Comparison of ENCODE assay signal across 14 cellular contexts in genomic region chr17:80949451-80950421, GRCh38. TPM values are rescaled to one million over a fixed set of nuclear protein-coding genes. Genes with fewer than 3 reads are reported as not detected.
DNase-seq lines count a peak whose midpoint lies in the region; ATAC-seq, FAIRE-seq and TF ChIP-seq lines count a peak whose summit lies in the region.
"Had no signal": no experiment of that assay in that cellular context is flagged by ENCODE, and none has a peak within 500 bp of the region (broad histone marks: within the 10 kb centered on the region; RNA-seq: fewer than 3 reads in every experiment).

No MANE protein-coding gene starts in this region.

- peak; percentile 55 for DNase-seq in activated effector memory CD4-positive, alpha-beta T cell treated with anti-CD3 and anti-CD28 coated beads, Interleukin-2, amount 50 U/mL, for 16 hours
- DNase-seq in activated effector memory CD4-positive, alpha-beta T cell treated with Interleukin-2 at 50 U/mL for 16 hours: no peak
- DNase-seq in brain microvascular endothelial cell (no peak), HepG2 (ENCODE audit: low spot score) (no peak), upper lobe of right lung (peak; percentile 58), MG63 (no peak), NCI-H2029 treated with DMSO at 0.1 percent for 48 hours (lab: John Stamatoyannopoulos, UW) (no peak)
- DNase-seq: activated CD4-positive, alpha-beta T cell treated with anti-CD3 and anti-CD28 coated beads, Interleukin-2, amount 10 ng/mL, durations not matched to agents 7 days and 5 days; activated T-cell treated with anti-CD3 and anti-CD28 coated beads, Interleukin-2, amount 50 U/mL, for 24 hours; amniotic stem cell; NCI-H187; NCI-H69 had no signal

- H2AFZ ChIP-seq in HepG2 (ENCODE audit: low read length): no peak overlapping the region

- 94% methylated on average over 44 of the region's 44 CpGs for WGBS in HepG2 (ENCODE audit: low lambda C conversion rate)

- no peak for TF ChIP-seq POLR2A in HepG2 (IDR thresholded peaks at IDR 0.05; ENCODE audit: insufficient read depth in 1 of 2, low read depth in 2 of 2, low read length in 2 of 2)

- peak; percentile 41 for ATAC-seq in HepG2
- ATAC-seq in upper lobe of right lung: no peak
- ATAC-seq in HG02678 (IDR thresholded peaks at IDR 0.05; ENCODE audit: unreplicated experiment): no peak

- H3K27me3 ChIP-seq in brain microvascular endothelial cell (replicated peaks) (no peaks in the 10 kb centered on the region), HepG2 (ENCODE audit: control insufficient read depth in 1 of 2, insufficient read depth in 2 of 2, low read length in 2 of 2) (no peaks in the 10 kb centered on the region), upper lobe of right lung (no peaks in the 10 kb centered on the region), MG63 (no peaks in the 10 kb centered on the region)

- H3K27ac ChIP-seq in brain microvascular endothelial cell (no peak overlapping the region), HepG2 (ENCODE audit: extremely low read length, insufficient read depth, low read length) (no peak overlapping the region), upper lobe of right lung (no peak overlapping the region)
- H3K27ac ChIP-seq: prostate gland had no signal

- no peaks in the 10 kb centered on the region for H3K9me3 ChIP-seq in HepG2 (ENCODE audit: low read length)
- no peaks in the 10 kb centered on the region for H3K9me3 ChIP-seq in upper lobe of right lung
- H3K9me3 ChIP-seq in MG63: no peaks in the 10 kb centered on the region
- H3K9me3 ChIP-seq: prostate gland had no signal

- H3K36me3 ChIP-seq in brain microvascular endothelial cell (replicated peaks): peaks cover 14% of the 10 kb centered on the region
- peaks cover 26 to 45% of the 10 kb centered on the region in 2 experiments; a peak in 4 of 5 replicates for H3K36me3 ChIP-seq in HepG2 (replicated peaks in 1 of 2; ENCODE audit: control insufficient read depth in 1 of 2, insufficient read depth in 2 of 2, low read length in 2 of 2)
- peaks cover 28% of the 10 kb centered on the region for H3K36me3 ChIP-seq in upper lobe of right lung
- peaks cover 44% of the 10 kb centered on the region for H3K36me3 ChIP-seq in MG63
- H3K36me3 ChIP-seq: prostate gland had no signal

- TF ChIP-seq EP300 in HepG2 (IDR thresholded peaks at IDR 0.05; ENCODE audit: low read depth in 2 of 2, low read length in 2 of 2) (no peak), HepG2 (CRISPR knock-in tag; IDR thresholded peaks at IDR 0.05; ENCODE audit: borderline replicate concordance) (no peak)

- no peak for TF ChIP-seq RAD21 in HepG2 (CRISPR knock-in tag; IDR thresholded peaks at IDR 0.05)

- CTCF ChIA-PET in HepG2 (lab: Yijun Ruan, JAX; ENCODE audit: low intra/inter-chr PET ratio, low total read pairs): no interaction called here

- peak; percentile 17 for TF ChIP-seq CTCF in brain microvascular endothelial cell (IDR thresholded peaks at IDR 0.05; ENCODE audit: low read depth, low read length, missing control alignments)
- TF ChIP-seq CTCF in HepG2 (CRISPR knock-in tag; IDR thresholded peaks at IDR 0.05): no peak
- TF ChIP-seq CTCF in upper lobe of right lung (IDR thresholded peaks at IDR 0.05): no peak

- H3K4me3 ChIP-seq in brain microvascular endothelial cell (ENCODE audit: low read depth, low read length) (no peak overlapping the region), HepG2 (replicated peaks in 1 of 3; ENCODE audit: insufficient read depth in 1 of 3, low read depth in 2 of 3, low read length in 3 of 3) (no peak overlapping the region), upper lobe of right lung (no peak overlapping the region), MG63 (no peak overlapping the region)
- H3K4me3 ChIP-seq: prostate gland had no signal

- intact Hi-C loops in HepG2 (cut with micrococcal nuclease; ENCODE audit: unreplicated experiment): no loop called here
- intact Hi-C loops in upper lobe of right lung (cut with DNase I): no loop called here

- no TSS peak for BruUV-seq in HepG2 (replicated peaks; lab: Mats Ljungman, UMichigan)

- no peak overlapping the region for H3K4me2 ChIP-seq in HepG2 (ENCODE audit: low read depth, low read length)

- no peak for FAIRE-seq in HepG2 (lab: Jason Lieb, UNC)

- H3K4me1 ChIP-seq in HepG2 (ENCODE audit: insufficient read depth, low read length) (no peaks in the 10 kb centered on the region), upper lobe of right lung (no peaks in the 10 kb centered on the region)
- H3K4me1 ChIP-seq: prostate gland had no signal

- POLR2A ChIA-PET in HepG2 (lab: Yijun Ruan, JAX): no interaction called here

- in situ Hi-C loops in brain microvascular endothelial cell (cut with HindIII; ENCODE audit: low pct_ligation_motif_present, low sequenced_read_pairs): no loop called here
- in situ Hi-C loops in HepG2 (cut with HindIII; ENCODE audit: extremely low pct_ligation_motif_present, low pct_unique_long_range_greater_than_20kb): no loop called here

- H3K79me2 ChIP-seq in HepG2 (ENCODE audit: insufficient read depth, low read length): no peaks in the 10 kb centered on the region

- H3K9ac ChIP-seq in HepG2 (ENCODE audit: insufficient read depth, low read depth, low read length): no peak overlapping the region

- no peaks in the 10 kb centered on the region for H4K20me1 ChIP-seq in HepG2 (ENCODE audit: insufficient read depth, low read length)

TF ChIP-seq in HepG2, 621 proteins besides CTCF, POLR2A, EP300 and RAD21:
- TF ChIP-seq CEBPB (IDR thresholded peaks at IDR 0.05; ENCODE audit: borderline replicate concordance, low read depth, low read length): no peak
- TF ChIP-seq ZBTB33 (CRISPR knock-in tag; IDR thresholded peaks at IDR 0.05): peak; percentile 73; the same call in 1 of the 2 replicates

RNA-seq across cellular contexts. Expression of gene CHMP6, which starts 41.9 kb away (rescaled TPM):
- total RNA-seq in HepG2 (2016; rRNA removed; fragmentation: Illumina TruSeq; extraction: Trizol): 24.2 and 24.6 TPM in 2 replicates
- total RNA-seq in HepG2 (2016; cell fraction: cytosol; rRNA removed; fragmentation: Illumina TruSeq; extraction: Trizol; ENCODE audit: low read depth): 5.9 and 6.6 TPM in 2 replicates
- total RNA-seq in HepG2 (2016; cell fraction: insoluble cytoplasmic fraction; rRNA removed; fragmentation: Illumina TruSeq; extraction: Trizol): 24.5 and 25.5 TPM in 2 replicates
- total RNA-seq in HepG2 (2016; cell fraction: membrane; rRNA removed; fragmentation: Illumina TruSeq; extraction: Trizol): 14.7 and 15.5 TPM in 2 replicates
- total RNA-seq in HepG2 (2016; cell fraction: nucleus; rRNA removed; fragmentation: Illumina TruSeq; extraction: Trizol): 12.8 and 13.9 TPM in 2 replicates
- polyA plus RNA-seq in HepG2 (2011; rRNA removed): 11.1 and 17.7 TPM in 2 replicates
- polyA plus RNA-seq in HepG2 (2011; cell fraction: cytosol; rRNA removed): 14.2 and 21.6 TPM in 2 replicates
- polyA plus RNA-seq in HepG2 (2011; cell fraction: nucleus; rRNA removed): 31.7 and 32.3 TPM in 2 replicates
- polyA plus RNA-seq in HepG2 (2012): 10.1 and 14.6 TPM in 2 replicates
- 8.4 and 9.7 TPM in 2 replicates for polyA plus RNA-seq in HepG2 (2016; cell fraction: cytosol; fragmentation: Illumina TruSeq; extraction: Trizol; ENCODE audit: low read depth)
- polyA plus RNA-seq in HepG2 (2016; cell fraction: insoluble cytoplasmic fraction; fragmentation: Illumina TruSeq; extraction: Trizol; ENCODE audit: low read depth): 42.4 and 45.1 TPM in 2 replicates
- polyA plus RNA-seq in HepG2 (2016; cell fraction: membrane; fragmentation: Illumina TruSeq; extraction: Trizol; ENCODE audit: low read depth): 14.8 and 17.6 TPM in 2 replicates
- 34.7 and 37.8 TPM in 2 replicates for polyA plus RNA-seq in HepG2 (2016; cell fraction: nucleus; fragmentation: Illumina TruSeq; extraction: Trizol; ENCODE audit: insufficient read depth, low read depth)
- 6.7 and 18.8 TPM in 2 replicates for polyA minus RNA-seq in HepG2 (2011; rRNA and poly(A)+ RNA removed; ENCODE audit: low replicate concordance)
- 8.2 and 11.1 TPM in 2 replicates for polyA minus RNA-seq in HepG2 (2011; cell fraction: cytosol; rRNA and poly(A)+ RNA removed)
- 20.0 and 22.4 TPM in 2 replicates for polyA minus RNA-seq in HepG2 (2011; cell fraction: nucleus; rRNA and poly(A)+ RNA removed)
- total RNA-seq in upper lobe of right lung: 29.9 TPM
- total RNA-seq in MG63 (2014; rRNA removed; shearing (Covaris generic); ENCODE audit: low replicate concordance): 65.4 and 74.3 TPM in 2 replicates

Comparison
In these comparisons a context has a peak if more than half of its experiments do, and no peak if none do; other contexts are left out.
1. DNase-seq: peak in activated effector memory CD4-positive, alpha-beta T cell treated with anti-CD3 and anti-CD28 coated beads, Interleukin-2, amount 50 U/mL, for 16 hours (single experiment) and upper lobe of right lung (single experiment); none in activated effector memory CD4-positive, alpha-beta T cell treated with Interleukin-2 at 50 U/mL for 16 hours (single experiment), brain microvascular endothelial cell (single experiment), HepG2 (single experiment), MG63 (single experiment) and NCI-H2029 treated with DMSO at 0.1 percent for 48 hours (single experiment).